In genomic region chr2:111493720-111494078, GRCh38 we compare ENCODE assay signal across 8 cellular contexts.
DNase-seq lines count a peak whose midpoint lies in the region; ATAC-seq and TF ChIP-seq lines count a peak whose summit lies in the region.
"Not testable (repeated sequence)": the region's sequence is repeated elsewhere in the genome, so short reads cannot be mapped to it uniquely, and the experiment has no call there.

No MANE protein-coding gene starts in this region.

- not testable (repeated sequence) for H3K9me3 ChIP-seq in BE2C; HUES64 (ENCODE audit: insufficient read depth, low read depth, low read length); breast epithelium; hepatocyte (ENCODE audit: low read depth)

- not testable (repeated sequence) for H3K4me1 ChIP-seq in BE2C; HUES64 (ENCODE audit: insufficient read depth, low read length); breast epithelium; hepatocyte (ENCODE audit: insufficient read depth)

- H3K36me3 ChIP-seq in BE2C; HUES64 (ENCODE audit: insufficient read depth, low read length); breast epithelium; hepatocyte (replicated peaks; ENCODE audit: insufficient read depth, low read depth): not testable (repeated sequence)

- H3K4me2 ChIP-seq in hepatocyte: not testable (repeated sequence)

- not testable (repeated sequence) for H3K27me3 ChIP-seq in BE2C; HUES64 (ENCODE audit: insufficient read depth, low read length); breast epithelium; hepatocyte

- H3K4me3 ChIP-seq in BE2C (ENCODE audit: low read depth, low read length): peak overlapping the region; percentile 38
- peak overlapping the region; percentile 35; the same call in 1 of the 2 replicates for H3K4me3 ChIP-seq in HUES64 (ENCODE audit: low read length)
- H3K4me3 ChIP-seq in breast epithelium: peak overlapping the region; percentile 11 to 58 (median 22)
- not testable (repeated sequence) for H3K4me3 ChIP-seq in hepatocyte
- H3K4me3 ChIP-seq in skin epidermis: peak overlapping the region in 5 of 7 experiments; percentile 9 to 36 (median 21)

- not testable (repeated sequence) for TF ChIP-seq POLR2A in breast epithelium (IDR thresholded peaks at IDR 0.05)

- TF ChIP-seq CTCF in BE2C (IDR thresholded peaks at IDR 0.05; ENCODE audit: low read depth, low read length); breast epithelium (IDR thresholded peaks at IDR 0.05); hepatocyte (IDR thresholded peaks at IDR 0.05; ENCODE audit: poor library complexity): not testable (repeated sequence)

- H3K79me2 ChIP-seq in hepatocyte: not testable (repeated sequence)

- DNase-seq in BE2C; breast epithelium (ENCODE audit: low spot score in 2 of 2); hepatocyte (ENCODE audit: low spot score): not testable (repeated sequence)
- peak; percentile 20 for DNase-seq in activated CD4-positive, alpha-beta T cell treated with anti-CD3 and anti-CD28 coated beads for 48 hours

- 42% methylated on average over 5 of the region's 5 CpGs for WGBS in HUES64
- 67% methylated on average over 5 of the region's 5 CpGs for WGBS in hepatocyte (ENCODE audit: low lambda C conversion rate, missing lambda C conversion rate)

- H3K9ac ChIP-seq in HUES64 (ENCODE audit: low read depth, low read length): not testable (repeated sequence)

- not testable (repeated sequence) for H3K27ac ChIP-seq in HUES64 (ENCODE audit: low read depth, low read length)
- peak overlapping the region; percentile 45 to 83 for H3K27ac ChIP-seq in breast epithelium
- peak overlapping the region; percentile 64 for H3K27ac ChIP-seq in hepatocyte
- H3K27ac ChIP-seq in skin epidermis: peak overlapping the region in 16 of 21 experiments; percentile 28 to 89 (median 76)

- H2AFZ ChIP-seq in hepatocyte: not testable (repeated sequence)

- intact Hi-C loops in breast epithelium (cut with DNase I; ENCODE audit: low total_unique reads): not testable (repeated sequence)

- not testable (repeated sequence) for H3K9me2 ChIP-seq in hepatocyte (replicated peaks; ENCODE audit: insufficient read depth)

- not testable (repeated sequence) for H4K20me1 ChIP-seq in hepatocyte (ENCODE audit: insufficient read depth, poor library complexity, severe bottlenecking)

- ATAC-seq in GM19043 (IDR thresholded peaks at IDR 0.05; ENCODE audit: low read depth, unreplicated experiment) (peak; percentile 81), HG02798 (IDR thresholded peaks at IDR 0.05; ENCODE audit: poor library complexity, unreplicated experiment) (peak; percentile 74)
